ENCODE assay signal across 10 cellular contexts in the genomic region with DNA sequence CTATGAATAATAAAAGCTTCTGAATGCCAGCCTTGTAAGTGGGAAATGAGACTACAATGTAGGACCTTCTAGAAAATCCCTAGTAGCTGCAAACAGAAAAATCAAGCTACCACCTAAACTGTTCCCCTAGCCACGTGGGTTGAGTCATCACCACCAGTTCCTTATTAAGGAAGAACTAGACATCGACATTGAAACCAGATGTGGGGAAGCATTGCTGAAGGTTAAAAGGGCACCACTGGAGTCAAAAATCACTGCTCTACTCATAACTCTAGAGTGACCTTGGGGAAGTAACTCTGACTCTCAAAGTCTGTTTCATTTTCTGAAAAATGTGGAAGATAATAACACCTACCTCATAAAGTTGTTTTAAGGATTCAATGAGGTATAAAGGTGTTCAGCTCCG. TPM values are rescaled to one million over a fixed set of nuclear protein-coding genes. Genes with fewer than 3 reads are reported as not detected.
A peak's percentile ranks its signal among the peaks of the same experiment; 100 is the strongest.
DNase-seq lines count a peak whose midpoint lies in the region; ATAC-seq and TF ChIP-seq lines count a peak whose summit lies in the region.
"Had no signal": no experiment of that assay in that cellular context is flagged by ENCODE, and none has a peak within 500 bp of the region (broad histone marks: within the 10 kb centered on the region; RNA-seq: fewer than 3 reads in every experiment).

No MANE protein-coding gene starts in this region.

- H2AFZ ChIP-seq in mammary epithelial cell (ENCODE audit: low read depth, low read length): no peak overlapping the region

- WGBS in mammary epithelial cell (ENCODE audit: low coverage, missing lambda C conversion rate): 51% methylated on average over 3 of the region's 3 CpGs

- H3K4me1 Mint-ChIP-seq in effector memory CD8-positive, alpha-beta T cell (ENCODE audit: low read depth in 2 of 2): no peaks in the 10 kb centered on the region
- H3K4me1 Mint-ChIP-seq: T-cell had no signal

- H3K4me2 ChIP-seq in mammary epithelial cell (ENCODE audit: insufficient read depth, low read depth, low read length): no peak overlapping the region

- H3K36me3 ChIP-seq in mammary epithelial cell (ENCODE audit: insufficient read depth, low read length): no peaks in the 10 kb centered on the region

- no peak for TF ChIP-seq CTCF in mammary epithelial cell (conservative IDR thresholded peaks at IDR 0.05 in 1 of 2, IDR thresholded peaks at IDR 0.05 in 1 of 2; ENCODE audit: extremely low read depth in 1 of 2, insufficient read depth in 1 of 2, low read depth in 1 of 2, low read length in 2 of 2)

- H3K4me1 ChIP-seq in mammary epithelial cell (ENCODE audit: insufficient read depth, low read length): peaks cover 34% of the 10 kb centered on the region

- intact Hi-C loops in mammary epithelial cell (cut with micrococcal nuclease): no loop called here

- H3K36me3 Mint-ChIP-seq in effector memory CD8-positive, alpha-beta T cell (ENCODE audit: insufficient read depth): peaks cover 3% of the 10 kb centered on the region
- H3K36me3 Mint-ChIP-seq: T-cell had no signal

- dilution Hi-C loops in mammary epithelial cell (cut with HindIII; ENCODE audit: low sequenced_read_pairs): no loop called here

- no peak overlapping the region for H3K27ac Mint-ChIP-seq in effector memory CD8-positive, alpha-beta T cell
- H3K27ac Mint-ChIP-seq: T-cell had no signal

- H4K20me1 ChIP-seq in mammary epithelial cell (ENCODE audit: insufficient read depth, low read length): no peaks in the 10 kb centered on the region

- in situ Hi-C loops in mammary epithelial cell (cut with MboI; ENCODE audit: low sequenced_read_pairs in 2 of 2): no loop called here

- no peak overlapping the region for H3K4me3 ChIP-seq in mammary epithelial cell (replicated peaks in 1 of 3; ENCODE audit: insufficient read depth in 1 of 3, low read depth in 2 of 3, low read length in 3 of 3)

- H3K27ac ChIP-seq in mammary epithelial cell (ENCODE audit: insufficient read depth, low read depth, low read length): no peak overlapping the region

- H3K79me2 ChIP-seq in mammary epithelial cell (ENCODE audit: insufficient read depth, low read length): no peaks in the 10 kb centered on the region

- peaks cover 20 to 29% of the 10 kb centered on the region in 2 donors for H3K27me3 Mint-ChIP-seq in effector memory CD8-positive, alpha-beta T cell

- H3K27me3 ChIP-seq in mammary epithelial cell (ENCODE audit: insufficient read depth, low read length): no peaks in the 10 kb centered on the region

- no TSS peak for BruUV-seq in mammary epithelial cell (replicated peaks; lab: Mats Ljungman, UMichigan)

- H3K4me3 Mint-ChIP-seq in effector memory CD8-positive, alpha-beta T cell: no peak overlapping the region
- H3K4me3 Mint-ChIP-seq: T-cell had no signal

- no peak overlapping the region for H3K9ac ChIP-seq in mammary epithelial cell (ENCODE audit: insufficient read depth, low read length)

- DNase-seq in AG08396 (ENCODE audit: low spot score) (peak; percentile 36), mammary epithelial cell (peak; percentile 14), NCI-H1694 treated with DMSO at 0.1 percent for 48 hours (lab: John Stamatoyannopoulos, UW) (no peak)
- no peak for DNase-seq in effector memory CD8-positive, alpha-beta T cell
- DNase-seq in activated CD4-positive, CD25-positive, alpha-beta regulatory T cell (lab: John Stamatoyannopoulos, UW): no peak
- DNase-seq: anterior cingulate cortex had no signal

- CTCF ChIA-PET in mammary epithelial cell (lab: Charles Lee; ENCODE audit: low non-redundant PET): no interaction called here

- no peaks in the 10 kb centered on the region for H3K9me3 ChIP-seq in mammary epithelial cell (replicated peaks; ENCODE audit: insufficient read depth, low read length)

- ATAC-seq in GM18909 (IDR thresholded peaks at IDR 0.05; ENCODE audit: poor library complexity, unreplicated experiment): peak; percentile 79
- peak; percentile 64 for ATAC-seq in HG03439 (IDR thresholded peaks at IDR 0.05; ENCODE audit: unreplicated experiment)
- no peak for ATAC-seq in effector memory CD8-positive, alpha-beta T cell (replicated peaks)
- no peak for ATAC-seq in HG02938 (IDR thresholded peaks at IDR 0.05; ENCODE audit: unreplicated experiment)
- ATAC-seq: T-cell had no signal

- no peaks in the 10 kb centered on the region for H3K9me3 Mint-ChIP-seq in effector memory CD8-positive, alpha-beta T cell
- H3K9me3 Mint-ChIP-seq: T-cell had no signal

RNA-seq across cellular contexts. Expression of gene CNIH1, which starts 9.4 kb away (rescaled TPM):
- 100 to 1,000 TPM; 184 to 196 TPM for total RNA-seq in mammary epithelial cell
- 345 TPM for polyA plus RNA-seq in mammary epithelial cell
- 223 TPM for polyA minus RNA-seq in mammary epithelial cell

RNA-seq across cellular contexts. Expression of gene GMFB, which starts 38.2 kb away (rescaled TPM):
- total RNA-seq in mammary epithelial cell: 100 to 1,000 TPM in 1 of 2 donors, 10 to 100 TPM in 1; 65.9 to 104 TPM
- polyA plus RNA-seq in mammary epithelial cell: 15.5 TPM
- 8.8 TPM for polyA minus RNA-seq in mammary epithelial cell

RNA-seq across cellular contexts. Expression of gene CDKN3, which starts 53.7 kb away (rescaled TPM):
- total RNA-seq in mammary epithelial cell: 10 to 100 TPM in 1 of 2 donors, under 1 TPM in 1; 0.50 to 38.1 TPM
- polyA plus RNA-seq in mammary epithelial cell: 47.2 TPM
- polyA minus RNA-seq in mammary epithelial cell: not detected

RNA-seq across cellular contexts. Expression of gene CGRRF1, which starts 59.2 kb away (rescaled TPM):
- total RNA-seq in mammary epithelial cell: 10 to 100 TPM; 14.3 to 16.4 TPM
- polyA plus RNA-seq in mammary epithelial cell: 6.7 TPM
- not detected for polyA minus RNA-seq in mammary epithelial cell

Comparison
In these comparisons a context has a peak if more than half of its experiments do, and no peak if none do; other contexts are left out.
1. DNase-seq: peak in AG08396 (single experiment) and mammary epithelial cell (single experiment); none in effector memory CD8-positive, alpha-beta T cell (0 of 3), NCI-H1694 treated with DMSO at 0.1 percent for 48 hours (single experiment) and activated CD4-positive, CD25-positive, alpha-beta regulatory T cell (0 of 4).
2. ATAC-seq: peak in GM18909 (single experiment) and HG03439 (single experiment); none in effector memory CD8-positive, alpha-beta T cell (single experiment) and HG02938 (single experiment).